1 cellular context compared by ENCODE assay signal in the genomic region with DNA sequence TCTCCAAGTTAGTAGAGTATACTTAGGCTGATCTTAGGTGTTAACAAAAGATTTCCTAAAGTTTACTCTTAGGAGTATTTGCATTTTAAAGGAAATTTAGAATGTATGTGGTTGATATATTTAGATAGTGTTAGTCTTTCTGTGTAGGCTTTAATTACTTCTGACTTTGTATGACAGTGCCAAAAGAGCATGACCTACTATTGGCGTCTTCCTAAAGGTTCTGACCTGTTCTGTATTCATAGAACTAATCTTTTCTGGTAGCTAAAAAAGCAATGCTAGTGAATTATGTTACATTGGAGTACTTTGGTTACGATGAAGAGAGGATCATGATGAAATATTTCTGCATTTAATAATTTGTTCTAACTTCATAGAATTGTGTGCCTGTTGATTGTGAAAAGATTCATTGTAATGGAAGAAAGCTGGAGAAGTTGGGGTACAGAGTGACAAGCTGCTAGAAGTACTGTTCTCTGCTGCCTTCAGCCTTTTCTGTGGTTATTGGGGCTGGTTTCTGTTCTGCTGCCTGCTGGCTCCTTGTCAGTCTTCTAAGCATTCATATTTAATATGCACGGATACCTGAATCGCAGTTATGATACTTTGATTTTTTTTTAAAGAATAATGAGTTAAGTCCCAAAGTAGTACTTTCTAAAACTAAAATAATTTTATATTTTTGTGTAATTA.
TF ChIP-seq lines count a peak whose summit lies in the region.

No MANE protein-coding gene starts in this region.

TF ChIP-seq in GM12878, 131 proteins besides CTCF, POLR2A, EP300 and RAD21 (continued from another document):
- TF ChIP-seq, protein P1, sequence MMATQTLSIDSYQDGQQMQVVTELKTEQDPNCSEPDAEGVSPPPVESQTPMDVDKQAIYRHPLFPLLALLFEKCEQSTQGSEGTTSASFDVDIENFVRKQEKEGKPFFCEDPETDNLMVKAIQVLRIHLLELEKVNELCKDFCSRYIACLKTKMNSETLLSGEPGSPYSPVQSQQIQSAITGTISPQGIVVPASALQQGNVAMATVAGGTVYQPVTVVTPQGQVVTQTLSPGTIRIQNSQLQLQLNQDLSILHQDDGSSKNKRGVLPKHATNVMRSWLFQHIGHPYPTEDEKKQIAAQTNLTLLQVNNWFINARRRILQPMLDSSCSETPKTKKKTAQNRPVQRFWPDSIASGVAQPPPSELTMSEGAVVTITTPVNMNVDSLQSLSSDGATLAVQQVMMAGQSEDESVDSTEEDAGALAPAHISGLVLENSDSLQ (IDR thresholded peaks at IDR 0.05) = peak; percentile 64
- TF ChIP-seq SMARCA5 (IDR thresholded peaks at IDR 0.05) = no peak
- TF ChIP-seq RCOR1 (conservative IDR thresholded peaks at IDR 0.05; ENCODE audit: low read depth, low read length) = no peak
- TF ChIP-seq, protein P2, sequence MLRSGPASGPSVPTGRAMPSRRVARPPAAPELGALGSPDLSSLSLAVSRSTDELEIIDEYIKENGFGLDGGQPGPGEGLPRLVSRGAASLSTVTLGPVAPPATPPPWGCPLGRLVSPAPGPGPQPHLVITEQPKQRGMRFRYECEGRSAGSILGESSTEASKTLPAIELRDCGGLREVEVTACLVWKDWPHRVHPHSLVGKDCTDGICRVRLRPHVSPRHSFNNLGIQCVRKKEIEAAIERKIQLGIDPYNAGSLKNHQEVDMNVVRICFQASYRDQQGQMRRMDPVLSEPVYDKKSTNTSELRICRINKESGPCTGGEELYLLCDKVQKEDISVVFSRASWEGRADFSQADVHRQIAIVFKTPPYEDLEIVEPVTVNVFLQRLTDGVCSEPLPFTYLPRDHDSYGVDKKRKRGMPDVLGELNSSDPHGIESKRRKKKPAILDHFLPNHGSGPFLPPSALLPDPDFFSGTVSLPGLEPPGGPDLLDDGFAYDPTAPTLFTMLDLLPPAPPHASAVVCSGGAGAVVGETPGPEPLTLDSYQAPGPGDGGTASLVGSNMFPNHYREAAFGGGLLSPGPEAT (IDR thresholded peaks at IDR 0.05; ENCODE audit: low read depth) = no peak
- no peak for TF ChIP-seq BHLHE40 (IDR thresholded peaks at IDR 0.05; ENCODE audit: borderline replicate concordance in 1 of 2, low read depth in 2 of 2, low read length in 1 of 2)
- TF ChIP-seq MYB (IDR thresholded peaks at IDR 0.05; ENCODE audit: borderline replicate concordance, low read depth, low read length) = no peak
